In the genomic region with DNA sequence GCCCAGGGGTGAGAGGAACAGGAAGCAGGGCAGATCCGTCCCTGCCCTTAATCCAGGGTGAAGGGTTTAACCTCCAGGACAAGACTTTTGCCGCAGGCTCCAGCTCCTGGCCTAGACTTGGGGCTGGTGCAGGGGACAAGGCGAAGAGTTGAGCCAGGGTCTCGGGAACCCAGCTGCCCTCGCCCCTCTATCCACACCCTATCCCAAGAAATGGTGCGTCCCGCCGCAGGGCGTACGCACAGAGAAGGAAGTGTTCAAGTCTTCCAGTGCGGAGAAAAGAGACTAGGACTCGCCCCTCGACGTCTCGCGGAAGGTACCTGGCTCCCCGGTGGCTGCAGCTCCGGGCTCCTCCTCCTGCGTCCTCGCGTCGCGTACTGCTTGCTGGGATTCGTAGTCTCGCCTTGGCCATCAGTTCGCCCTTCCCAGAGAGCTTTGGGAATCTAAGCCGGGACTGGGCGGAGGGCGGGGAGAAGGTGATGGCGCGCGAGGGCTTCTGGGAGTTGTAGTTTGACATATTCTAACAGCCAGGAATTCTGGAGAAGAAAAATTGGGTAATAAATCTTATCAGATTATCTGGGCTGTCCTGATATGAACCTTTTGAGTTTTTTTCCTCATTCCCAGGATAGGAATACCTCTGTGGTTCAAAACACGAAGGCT, we compare ENCODE assay signal across 1 cellular context.
TF ChIP-seq lines count a peak whose summit lies in the region.

A gene with protein sequence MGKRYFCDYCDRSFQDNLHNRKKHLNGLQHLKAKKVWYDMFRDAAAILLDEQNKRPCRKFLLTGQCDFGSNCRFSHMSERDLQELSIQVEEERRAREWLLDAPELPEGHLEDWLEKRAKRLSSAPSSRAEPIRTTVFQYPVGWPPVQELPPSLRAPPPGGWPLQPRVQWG (minus strand): TSS at position 376 of the 657 bp plus-strand sequence. CDS start 18,463 bp downstream, outside the sequence.

TF ChIP-seq in HepG2, 621 proteins besides CTCF, POLR2A, EP300 and RAD21 (continued from another document and continues in another):
- TF ChIP-seq USF2 (IDR thresholded peaks at IDR 0.05; ENCODE audit: low read depth, low read length) (no peak), USF2 (CRISPR knock-in tag; IDR thresholded peaks at IDR 0.05; ENCODE audit: borderline replicate concordance) (no peak), ZFP1 (CRISPR knock-in tag; IDR thresholded peaks at IDR 0.05) (no peak), IRX3 (CRISPR knock-in tag; IDR thresholded peaks at IDR 0.05; ENCODE audit: borderline replicate concordance, low read depth) (peak; percentile 50; the same call in 1 of the 2 replicates), ARID4A (CRISPR knock-in tag; IDR thresholded peaks at IDR 0.05; ENCODE audit: borderline replicate concordance) (peak; percentile 73; the same call in 1 of the 2 replicates), ZNF713 (CRISPR knock-in tag; IDR thresholded peaks at IDR 0.05) (no peak), GRHL1 (CRISPR knock-in tag; conservative IDR thresholded peaks at IDR 0.05) (no peak), ZNF772 (CRISPR knock-in tag; IDR thresholded peaks at IDR 0.05) (peak; percentile 25; the same call in 1 of the 2 replicates), NFYB (CRISPR knock-in tag; IDR thresholded peaks at IDR 0.05) (peak; percentile 32; the same call in 1 of the 2 replicates), SP4 (CRISPR knock-in tag; IDR thresholded peaks at IDR 0.05) (peak; percentile 60; the same call in 1 of the 2 replicates), BRCA1 (CRISPR knock-in tag; IDR thresholded peaks at IDR 0.05) (no peak), ELF3 (CRISPR knock-in tag; IDR thresholded peaks at IDR 0.05) (peak; percentile 68), GATAD2A (CRISPR knock-in tag; IDR thresholded peaks at IDR 0.05) (peak; percentile 28; the same call in 1 of the 2 replicates), CENPT (CRISPR knock-in tag; IDR thresholded peaks at IDR 0.05; ENCODE audit: low read depth) (no peak), ZNF10 (CRISPR knock-in tag; IDR thresholded peaks at IDR 0.05; ENCODE audit: borderline replicate concordance, low read depth) (no peak), ZNF33B (CRISPR knock-in tag; IDR thresholded peaks at IDR 0.05) (no peak), SAFB2 (CRISPR knock-in tag; IDR thresholded peaks at IDR 0.05; ENCODE audit: borderline replicate concordance, low read depth) (peak; percentile 39; the same call in 1 of the 2 replicates), ZNF672 (CRISPR knock-in tag; IDR thresholded peaks at IDR 0.05) (no peak), CBX5 (CRISPR knock-in tag; IDR thresholded peaks at IDR 0.05; ENCODE audit: borderline replicate concordance) (0 out of 2 replicates have a peak, but pooled peaks have one; percentile 34), FOSL1 (CRISPR knock-in tag; IDR thresholded peaks at IDR 0.05; ENCODE audit: borderline replicate concordance) (no peak), FOXO1 (CRISPR knock-in tag; IDR thresholded peaks at IDR 0.05) (no peak), ARHGAP35 (CRISPR knock-in tag; IDR thresholded peaks at IDR 0.05; ENCODE audit: borderline replicate concordance) (0 out of 2 replicates have a peak, but pooled peaks have one; percentile 43), HDAC6 (IDR thresholded peaks at IDR 0.05; ENCODE audit: low read depth, low read length) (no peak), MTA1 (CRISPR knock-in tag; IDR thresholded peaks at IDR 0.05; ENCODE audit: borderline replicate concordance) (no peak), PATZ1 (CRISPR knock-in tag; IDR thresholded peaks at IDR 0.05) (peak; percentile 1; the same call in 1 of the 2 replicates)
- TF ChIP-seq, protein P1, sequence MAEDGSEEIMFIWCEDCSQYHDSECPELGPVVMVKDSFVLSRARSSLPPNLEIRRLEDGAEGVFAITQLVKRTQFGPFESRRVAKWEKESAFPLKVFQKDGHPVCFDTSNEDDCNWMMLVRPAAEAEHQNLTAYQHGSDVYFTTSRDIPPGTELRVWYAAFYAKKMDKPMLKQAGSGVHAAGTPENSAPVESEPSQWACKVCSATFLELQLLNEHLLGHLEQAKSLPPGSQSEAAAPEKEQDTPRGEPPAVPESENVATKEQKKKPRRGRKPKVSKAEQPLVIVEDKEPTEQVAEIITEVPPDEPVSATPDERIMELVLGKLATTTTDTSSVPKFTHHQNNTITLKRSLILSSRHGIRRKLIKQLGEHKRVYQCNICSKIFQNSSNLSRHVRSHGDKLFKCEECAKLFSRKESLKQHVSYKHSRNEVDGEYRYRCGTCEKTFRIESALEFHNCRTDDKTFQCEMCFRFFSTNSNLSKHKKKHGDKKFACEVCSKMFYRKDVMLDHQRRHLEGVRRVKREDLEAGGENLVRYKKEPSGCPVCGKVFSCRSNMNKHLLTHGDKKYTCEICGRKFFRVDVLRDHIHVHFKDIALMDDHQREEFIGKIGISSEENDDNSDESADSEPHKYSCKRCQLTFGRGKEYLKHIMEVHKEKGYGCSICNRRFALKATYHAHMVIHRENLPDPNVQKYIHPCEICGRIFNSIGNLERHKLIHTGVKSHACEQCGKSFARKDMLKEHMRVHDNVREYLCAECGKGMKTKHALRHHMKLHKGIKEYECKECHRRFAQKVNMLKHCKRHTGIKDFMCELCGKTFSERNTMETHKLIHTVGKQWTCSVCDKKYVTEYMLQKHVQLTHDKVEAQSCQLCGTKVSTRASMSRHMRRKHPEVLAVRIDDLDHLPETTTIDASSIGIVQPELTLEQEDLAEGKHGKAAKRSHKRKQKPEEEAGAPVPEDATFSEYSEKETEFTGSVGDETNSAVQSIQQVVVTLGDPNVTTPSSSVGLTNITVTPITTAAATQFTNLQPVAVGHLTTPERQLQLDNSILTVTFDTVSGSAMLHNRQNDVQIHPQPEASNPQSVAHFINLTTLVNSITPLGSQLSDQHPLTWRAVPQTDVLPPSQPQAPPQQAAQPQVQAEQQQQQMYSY (CRISPR knock-in tag; IDR thresholded peaks at IDR 0.05), result no peak
- TF ChIP-seq, protein P2, sequence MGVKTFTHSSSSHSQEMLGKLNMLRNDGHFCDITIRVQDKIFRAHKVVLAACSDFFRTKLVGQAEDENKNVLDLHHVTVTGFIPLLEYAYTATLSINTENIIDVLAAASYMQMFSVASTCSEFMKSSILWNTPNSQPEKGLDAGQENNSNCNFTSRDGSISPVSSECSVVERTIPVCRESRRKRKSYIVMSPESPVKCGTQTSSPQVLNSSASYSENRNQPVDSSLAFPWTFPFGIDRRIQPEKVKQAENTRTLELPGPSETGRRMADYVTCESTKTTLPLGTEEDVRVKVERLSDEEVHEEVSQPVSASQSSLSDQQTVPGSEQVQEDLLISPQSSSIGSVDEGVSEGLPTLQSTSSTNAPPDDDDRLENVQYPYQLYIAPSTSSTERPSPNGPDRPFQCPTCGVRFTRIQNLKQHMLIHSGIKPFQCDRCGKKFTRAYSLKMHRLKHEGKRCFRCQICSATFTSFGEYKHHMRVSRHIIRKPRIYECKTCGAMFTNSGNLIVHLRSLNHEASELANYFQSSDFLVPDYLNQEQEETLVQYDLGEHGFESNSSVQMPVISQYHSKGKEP (CRISPR knock-in tag; IDR thresholded peaks at IDR 0.05), result peak; percentile 66; the same call in 1 of the 2 replicates
- TF ChIP-seq, protein P3, sequence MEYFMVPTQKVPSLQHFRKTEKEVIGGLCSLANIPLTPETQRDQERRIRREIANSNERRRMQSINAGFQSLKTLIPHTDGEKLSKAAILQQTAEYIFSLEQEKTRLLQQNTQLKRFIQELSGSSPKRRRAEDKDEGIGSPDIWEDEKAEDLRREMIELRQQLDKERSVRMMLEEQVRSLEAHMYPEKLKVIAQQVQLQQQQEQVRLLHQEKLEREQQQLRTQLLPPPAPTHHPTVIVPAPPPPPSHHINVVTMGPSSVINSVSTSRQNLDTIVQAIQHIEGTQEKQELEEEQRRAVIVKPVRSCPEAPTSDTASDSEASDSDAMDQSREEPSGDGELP (IDR thresholded peaks at IDR 0.05; ENCODE audit: borderline replicate concordance, low read depth), result peak; percentile 22; the same call in 1 of the 2 replicates
- TF ChIP-seq, protein P4, sequence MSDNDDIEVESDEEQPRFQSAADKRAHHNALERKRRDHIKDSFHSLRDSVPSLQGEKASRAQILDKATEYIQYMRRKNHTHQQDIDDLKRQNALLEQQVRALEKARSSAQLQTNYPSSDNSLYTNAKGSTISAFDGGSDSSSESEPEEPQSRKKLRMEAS (IDR thresholded peaks at IDR 0.05), result peak; percentile 63; the same call in 1 of the 2 replicates
- TF ChIP-seq, protein P5, sequence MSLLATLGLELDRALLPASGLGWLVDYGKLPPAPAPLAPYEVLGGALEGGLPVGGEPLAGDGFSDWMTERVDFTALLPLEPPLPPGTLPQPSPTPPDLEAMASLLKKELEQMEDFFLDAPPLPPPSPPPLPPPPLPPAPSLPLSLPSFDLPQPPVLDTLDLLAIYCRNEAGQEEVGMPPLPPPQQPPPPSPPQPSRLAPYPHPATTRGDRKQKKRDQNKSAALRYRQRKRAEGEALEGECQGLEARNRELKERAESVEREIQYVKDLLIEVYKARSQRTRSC (CRISPR knock-in tag; IDR thresholded peaks at IDR 0.05; ENCODE audit: low read depth), result no peak
- TF ChIP-seq, protein P6, sequence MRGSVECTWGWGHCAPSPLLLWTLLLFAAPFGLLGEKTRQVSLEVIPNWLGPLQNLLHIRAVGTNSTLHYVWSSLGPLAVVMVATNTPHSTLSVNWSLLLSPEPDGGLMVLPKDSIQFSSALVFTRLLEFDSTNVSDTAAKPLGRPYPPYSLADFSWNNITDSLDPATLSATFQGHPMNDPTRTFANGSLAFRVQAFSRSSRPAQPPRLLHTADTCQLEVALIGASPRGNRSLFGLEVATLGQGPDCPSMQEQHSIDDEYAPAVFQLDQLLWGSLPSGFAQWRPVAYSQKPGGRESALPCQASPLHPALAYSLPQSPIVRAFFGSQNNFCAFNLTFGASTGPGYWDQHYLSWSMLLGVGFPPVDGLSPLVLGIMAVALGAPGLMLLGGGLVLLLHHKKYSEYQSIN (CRISPR knock-in tag; IDR thresholded peaks at IDR 0.05; ENCODE audit: borderline replicate concordance), result no peak
- TF ChIP-seq, protein P7, sequence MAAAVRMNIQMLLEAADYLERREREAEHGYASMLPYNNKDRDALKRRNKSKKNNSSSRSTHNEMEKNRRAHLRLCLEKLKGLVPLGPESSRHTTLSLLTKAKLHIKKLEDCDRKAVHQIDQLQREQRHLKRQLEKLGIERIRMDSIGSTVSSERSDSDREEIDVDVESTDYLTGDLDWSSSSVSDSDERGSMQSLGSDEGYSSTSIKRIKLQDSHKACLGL (CRISPR knock-in tag; IDR thresholded peaks at IDR 0.05), result no peak; the same call in 1 of the 2 replicates
